ENCODE assay signal across 1 cellular context in the genomic region with DNA sequence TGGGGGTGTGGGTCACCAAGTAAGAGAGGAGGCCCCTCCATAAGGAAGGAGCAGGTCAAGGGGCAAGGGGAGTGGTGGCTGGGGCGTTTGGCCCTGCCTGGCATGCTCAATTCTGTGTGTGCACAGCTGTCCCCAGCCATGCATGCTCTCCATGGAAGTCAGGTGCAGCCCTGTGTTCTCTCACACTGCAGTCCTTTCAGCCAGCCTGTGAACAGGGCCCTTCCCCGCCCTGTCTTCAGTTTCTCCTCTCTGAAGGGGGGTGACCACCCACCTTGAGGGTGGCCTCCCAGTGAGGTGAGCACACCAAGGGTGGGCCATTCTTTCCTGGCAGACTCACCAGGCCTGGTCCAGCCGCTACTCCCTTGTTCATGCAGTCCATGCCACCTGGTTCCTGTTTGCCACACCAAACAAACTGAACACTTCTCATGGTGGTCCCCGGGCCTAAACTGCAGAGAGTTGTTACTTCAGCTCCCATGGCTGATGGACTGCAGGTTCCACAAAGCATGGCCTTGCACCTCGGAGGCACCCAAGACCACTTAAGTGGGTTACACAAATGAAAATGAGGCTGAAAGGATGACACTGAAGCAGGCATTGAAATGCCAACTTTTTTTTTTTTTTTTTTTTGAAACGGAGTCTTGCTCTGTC.
TF ChIP-seq lines count a peak whose summit lies in the region.

No MANE protein-coding gene starts in this region.

TF ChIP-seq in HEK293, 187 proteins besides CTCF, POLR2A, EP300 and RAD21:
- TF ChIP-seq ZNF423 (tag by site-specific recombination; IDR thresholded peaks at IDR 0.05), result no peak
- TF ChIP-seq ZNF701 (tag by site-specific recombination; IDR thresholded peaks at IDR 0.05), result no peak
- TF ChIP-seq ZSCAN23 (tag by site-specific recombination; IDR thresholded peaks at IDR 0.05), result no peak
- TF ChIP-seq ZSCAN16 (tag by site-specific recombination; IDR thresholded peaks at IDR 0.05), result no peak
- no peak for TF ChIP-seq SCRT2 (tag by site-specific recombination; IDR thresholded peaks at IDR 0.05)
- no peak for TF ChIP-seq ZNF658 (tag by site-specific recombination; IDR thresholded peaks at IDR 0.05)
- no peak for TF ChIP-seq ZNF670 (tag by site-specific recombination; IDR thresholded peaks at IDR 0.05; ENCODE audit: low read depth)
- no peak for TF ChIP-seq ZNF596 (tag by site-specific recombination; IDR thresholded peaks at IDR 0.05)
- TF ChIP-seq ZNF426 (tag by site-specific recombination; IDR thresholded peaks at IDR 0.05), result no peak
- TF ChIP-seq ZNF660 (tag by site-specific recombination; IDR thresholded peaks at IDR 0.05), result no peak
- TF ChIP-seq MEIS1 (CRISPR knock-in tag; IDR thresholded peaks at IDR 0.05; ENCODE audit: borderline replicate concordance), result no peak
- TF ChIP-seq ZNF639 (tag by site-specific recombination; IDR thresholded peaks at IDR 0.05), result no peak
- peak; percentile 50 for TF ChIP-seq ZIC2 (tag by site-specific recombination; IDR thresholded peaks at IDR 0.05)
- TF ChIP-seq ZNF558 (tag by site-specific recombination; IDR thresholded peaks at IDR 0.05), result no peak
- peak; percentile 95 for TF ChIP-seq GLIS1 (tag by site-specific recombination; IDR thresholded peaks at IDR 0.05)
